In genomic region chr16:54288592-54289241, GRCh38 we compare ENCODE assay signal across 1 cellular context.
TF ChIP-seq lines count a peak whose summit lies in the region.

No MANE protein-coding gene starts in this region.

TF ChIP-seq in H1, 55 proteins besides CTCF, POLR2A, EP300 and RAD21:
- TF ChIP-seq EZH2 (IDR thresholded peaks at IDR 0.05; ENCODE audit: low read depth, low read length, severe bottlenecking) (peak; percentile 18), RNF2 (IDR thresholded peaks at IDR 0.05; ENCODE audit: borderline replicate concordance, low read depth, low read length, missing control alignments, poor library complexity, severe bottlenecking) (peak; percentile 73), SAP30 (IDR thresholded peaks at IDR 0.05; ENCODE audit: insufficient read depth, insufficient replicate concordance, low read length) (no peak), SP1 (IDR thresholded peaks at IDR 0.05; ENCODE audit: low read depth, low read length) (no peak), TCF12 (IDR thresholded peaks at IDR 0.05; ENCODE audit: low read depth, low read length) (0 out of 2 replicates have a peak, but pooled peaks have one; percentile 1), CBX8 (IDR thresholded peaks at IDR 0.05; ENCODE audit: borderline replicate concordance, low read depth, low read length) (peak; percentile 51; the same call in 1 of the 2 replicates)
